Comparison of ENCODE assay signal across 1 cellular context in genomic region chr22:44331881-44332714, GRCh38.
TF ChIP-seq lines count a peak whose summit lies in the region.

No MANE protein-coding gene starts in this region.

TF ChIP-seq in HepG2, 621 proteins besides CTCF, POLR2A, EP300 and RAD21 (continued from another document):
- TF ChIP-seq ZNF672 (CRISPR knock-in tag; IDR thresholded peaks at IDR 0.05) (no peak), REXO4 (CRISPR knock-in tag; IDR thresholded peaks at IDR 0.05; ENCODE audit: borderline replicate concordance) (no peak), ZNF292 (CRISPR knock-in tag; IDR thresholded peaks at IDR 0.05; ENCODE audit: borderline replicate concordance, low read depth) (no peak), ZSCAN12 (CRISPR knock-in tag; IDR thresholded peaks at IDR 0.05) (no peak), NFE2L1 (CRISPR knock-in tag; IDR thresholded peaks at IDR 0.05; ENCODE audit: borderline replicate concordance) (no peak), ZNF337 (CRISPR knock-in tag; IDR thresholded peaks at IDR 0.05; ENCODE audit: borderline replicate concordance, low read depth) (no peak), ZNF331 (CRISPR knock-in tag; IDR thresholded peaks at IDR 0.05) (no peak), MTA1 (CRISPR knock-in tag; IDR thresholded peaks at IDR 0.05; ENCODE audit: borderline replicate concordance) (no peak)
TF ChIP-seq in HepG2: peak in this region for 2.
